31 cellular contexts compared by ENCODE assay signal in the genomic region with DNA sequence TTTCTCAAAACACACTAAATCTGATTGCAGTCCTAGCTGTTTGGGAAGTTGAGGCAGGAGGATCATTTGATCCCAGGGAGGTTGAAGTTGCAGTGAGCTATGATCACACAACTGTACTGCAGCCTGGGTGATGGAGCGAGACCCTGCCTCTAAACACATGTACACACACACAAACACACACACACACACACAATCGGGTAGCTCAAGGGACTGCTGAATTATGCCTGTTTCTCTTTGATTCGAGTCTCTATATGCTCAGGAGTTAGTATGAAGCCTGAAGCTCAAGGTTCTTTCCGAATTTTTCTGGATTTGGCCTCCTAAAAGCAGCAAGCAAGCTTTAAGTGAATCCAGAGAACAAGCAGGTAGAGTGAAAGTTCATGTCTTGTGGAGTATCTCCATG. TPM values are rescaled to one million over a fixed set of nuclear protein-coding genes. Genes with fewer than 3 reads are reported as not detected.
DNase-seq lines count a peak whose midpoint lies in the region; ATAC-seq, FAIRE-seq and TF ChIP-seq lines count a peak whose summit lies in the region.
"Had no signal": no experiment of that assay in that cellular context is flagged by ENCODE, and none has a peak within 500 bp of the region (broad histone marks: within the 10 kb centered on the region; RNA-seq: fewer than 3 reads in every experiment).

No MANE protein-coding gene starts in this region.

- no peak overlapping the region for H4K91ac ChIP-seq in IMR-90 (ENCODE audit: insufficient read depth, low read depth, low read length)

- no peak overlapping the region for H4K8ac ChIP-seq in IMR-90 (ENCODE audit: low read depth in 2 of 2, low read length in 2 of 2)

- no peak for TF ChIP-seq RAD21 in IMR-90 (IDR thresholded peaks at IDR 0.05; ENCODE audit: low read length)

- peak overlapping the region; percentile 34 for H3K27ac ChIP-seq in left ventricle myocardium inferior (replicated peaks)
- no peak overlapping the region for H3K27ac ChIP-seq in IMR-90 (ENCODE audit: insufficient read depth, low read length)
- no peak overlapping the region for H3K27ac ChIP-seq in endothelial cell of umbilical vein (ENCODE audit: insufficient read depth, low read depth, low read length)
- H3K27ac ChIP-seq: GM23248, HL-60, pancreas, transverse colon had no signal

- H3K4me2 ChIP-seq in IMR-90 (ENCODE audit: low read depth, low read length): no peak overlapping the region
- no peak overlapping the region for H3K4me2 ChIP-seq in endothelial cell of umbilical vein (ENCODE audit: insufficient read depth, low read length)

- WGBS in IMR-90 (ENCODE audit: extremely low coverage in 2 of 2, insufficient read length in 1 of 2), 2 experiments: no CpG with 5 or more reads among the region's 4 CpGs

- in situ Hi-C loops in IMR-90 (cut with MboI; ENCODE audit: low sequenced_read_pairs): no loop called here

- dilution Hi-C loops in IMR-90 (cut with HindIII; ENCODE audit: low sequenced_read_pairs, unreplicated experiment) (no loop called here), endothelial cell of umbilical vein (cut with MboI; ENCODE audit: extremely low pct_ligation_motif_present, low sequenced_read_pairs) (no loop called here)

- H4K5ac ChIP-seq in IMR-90 (ENCODE audit: low read depth, low read length): no peak overlapping the region

- H3K9me1 ChIP-seq in IMR-90 (ENCODE audit: insufficient read depth, low read length) (no peaks in the 10 kb centered on the region), endothelial cell of umbilical vein (replicated peaks; ENCODE audit: control insufficient read depth, extremely low read depth, insufficient read depth, low read length) (no peaks in the 10 kb centered on the region)

- DNase-seq in left ventricle myocardium inferior: no peak
- DNase-seq in cardiac septum (ENCODE audit: low spot score): no peak
- DNase-seq in IMR-90: no peak
- no peak for DNase-seq in endothelial cell of umbilical vein (ENCODE audit: low read depth, low spot score)
- DNase-seq in stimulated activated CD4-positive, alpha-beta T cell treated with anti-CD3 and anti-CD28 coated beads, Interleukin-4, amount 100 ng/mL, for 4 hours: no peak
- DNase-seq: 8988T; activated CD4-positive, alpha-beta T cell treated with anti-CD3 and anti-CD28 coated beads for 1 hour; activated gamma-delta T cell treated with Interleukin-2 at 50 U/mL for 16 hours; activated T-cell treated with anti-CD3 and anti-CD28 coated beads, Interleukin-2, amount 50 U/mL, for 1 hour; AML-193; cortex of kidney; naive thymus-derived CD8-positive, alpha-beta T cell; NCI-H1048; NCI-H187; NCI-H524 treated with DMSO at 0.1 percent for 48 hours; NK-92 treated with Interleukin-12 subunit alpha and Interleukin-12 subunit beta, amount 100 ng/mL, for 24 hours; pancreas; right cardiac atrium; SIG-M5; stimulated activated CD4-positive, alpha-beta T cell treated with anti-CD3 and anti-CD28 coated beads, Interleukin-12 subunit alpha, Interleukin-12 subunit beta, amount 100 ng/mL, for 4 hours; stimulated activated naive CD8-positive, alpha-beta T cell treated with anti-CD3 and anti-CD28 coated beads, Interleukin-15, amount 100 ng/mL, for 72 hours; T-helper 1 cell; transverse colon had no signal

- H3K18ac ChIP-seq in IMR-90 (ENCODE audit: low read depth, low read length): no peak overlapping the region

- H2BK5ac ChIP-seq in IMR-90 (ENCODE audit: low read depth, low read length, poor library complexity, severe bottlenecking): no peak overlapping the region

- H4K20me1 ChIP-seq in IMR-90 (ENCODE audit: insufficient read depth, low read length) (no peaks in the 10 kb centered on the region), endothelial cell of umbilical vein (replicated peaks; ENCODE audit: control insufficient read depth, extremely low read depth, insufficient read depth, low read length) (no peaks in the 10 kb centered on the region)

- no peak overlapping the region for H2AFZ ChIP-seq in IMR-90 (replicated peaks; ENCODE audit: low read length, poor library complexity)
- no peak overlapping the region for H2AFZ ChIP-seq in endothelial cell of umbilical vein (ENCODE audit: low read depth, low read length)
- H2AFZ ChIP-seq: GM23248 had no signal

- no peak overlapping the region for H3K56ac ChIP-seq in IMR-90 (ENCODE audit: extremely low read depth, insufficient read depth, low read length)

- H2AK9ac ChIP-seq in IMR-90 (replicated peaks; ENCODE audit: low read depth, low read length, poor library complexity): no peak overlapping the region

- no peak overlapping the region for H3K23ac ChIP-seq in IMR-90 (ENCODE audit: low read depth, low read length)

- no peak overlapping the region for H3K14ac ChIP-seq in IMR-90 (replicated peaks; ENCODE audit: low read depth, low read length)

- POLR2A ChIA-PET in IMR-90 (lab: Charles Lee; ENCODE audit: unreplicated experiment): no interaction called here
- POLR2A ChIA-PET in endothelial cell of umbilical vein (lab: Charles Lee): no interaction called here

- H3K27me3 ChIP-seq in left ventricle myocardium inferior (ENCODE audit: low read depth) (no peaks in the 10 kb centered on the region), IMR-90 (ENCODE audit: control insufficient read depth, insufficient read depth, low read length) (no peaks in the 10 kb centered on the region), endothelial cell of umbilical vein (ENCODE audit: control insufficient read depth in 2 of 2, insufficient read depth in 2 of 2, low read length in 2 of 2) (no peaks in the 10 kb centered on the region)
- H3K27me3 ChIP-seq: breast epithelium, pancreas, transverse colon had no signal

- TF ChIP-seq POLR2A in IMR-90 (IDR thresholded peaks at IDR 0.05; ENCODE audit: low read depth, low read length): no peak
- no peak for TF ChIP-seq POLR2A in endothelial cell of umbilical vein (IDR thresholded peaks at IDR 0.05; ENCODE audit: low read depth, low read length)

- no peak overlapping the region for H3K4ac ChIP-seq in IMR-90 (ENCODE audit: low read depth, low read length)

- FAIRE-seq in endothelial cell of umbilical vein (lab: Jason Lieb, UNC): peak; percentile 64
- FAIRE-seq: HepG2, pancreas, TTC549 had no signal

- peaks cover 13% of the 10 kb centered on the region for H3K4me1 ChIP-seq in left ventricle myocardium inferior
- H3K4me1 ChIP-seq in IMR-90 (ENCODE audit: control insufficient read depth, insufficient read depth, low read length): no peaks in the 10 kb centered on the region
- H3K4me1 ChIP-seq in endothelial cell of umbilical vein (ENCODE audit: control insufficient read depth, extremely low read depth, insufficient read depth, low read length): no peaks in the 10 kb centered on the region
- H3K4me1 ChIP-seq: breast epithelium, pancreas, transverse colon had no signal

- H3K36me3 ChIP-seq in left ventricle myocardium inferior (no peaks in the 10 kb centered on the region), IMR-90 (ENCODE audit: control insufficient read depth, insufficient read depth, low read length) (no peaks in the 10 kb centered on the region), endothelial cell of umbilical vein (ENCODE audit: control insufficient read depth in 2 of 2, extremely low read depth in 1 of 2, insufficient read depth in 2 of 2, low read length in 2 of 2) (no peaks in the 10 kb centered on the region)
- H3K36me3 ChIP-seq: breast epithelium, pancreas, transverse colon had no signal

- H3K4me3 ChIP-seq in left ventricle myocardium inferior (no peak overlapping the region), IMR-90 (ENCODE audit: insufficient read depth, low read depth, low read length) (no peak overlapping the region), endothelial cell of umbilical vein (replicated peaks in 1 of 3; ENCODE audit: insufficient read depth in 1 of 3, low read depth in 1 of 3, low read length in 3 of 3) (no peak overlapping the region)
- H3K4me3 ChIP-seq: breast epithelium, GM23248, pancreas, transverse colon had no signal

- ATAC-seq in IMR-90 (ENCODE audit: low read depth): no peak
- ATAC-seq in HG03521 (IDR thresholded peaks at IDR 0.05; ENCODE audit: unreplicated experiment): no peak
- no peak for ATAC-seq in HG03039 (IDR thresholded peaks at IDR 0.05; ENCODE audit: unreplicated experiment)
- ATAC-seq in GM19328 (IDR thresholded peaks at IDR 0.05; ENCODE audit: unreplicated experiment): no peak
- ATAC-seq: HepG2; naive thymus-derived CD8-positive, alpha-beta T cell; pancreas; stimulated activated naive CD8-positive, alpha-beta T cell treated with anti-CD3 and anti-CD28 coated beads, Interleukin-15, amount 100 ng/mL, for 72 hours had no signal

- CTCF ChIA-PET in IMR-90 (lab: Yijun Ruan, JAX): interaction anchor here (1.0 kb wide), 1 partner anchor 11 kb away, joined by 3 read pairs; no protein-coding TSS in a partner anchor
- CTCF ChIA-PET in endothelial cell of umbilical vein (lab: Charles Lee): interaction anchor here (0.6 to 2.0 kb wide), 14 partner anchors 8 to 313 kb away, joined by 3 to 6 read pairs (median 4); no protein-coding TSS in a partner anchor

- no TSS peak for BruUV-seq in IMR-90 (replicated peaks; lab: Mats Ljungman, UMichigan)
- BruUV-seq in endothelial cell of umbilical vein (replicated peaks; lab: Mats Ljungman, UMichigan): no TSS peak

- no peak overlapping the region for H3K9ac ChIP-seq in IMR-90 (ENCODE audit: low read depth, low read length)
- H3K9ac ChIP-seq in endothelial cell of umbilical vein (replicated peaks; ENCODE audit: extremely low read depth, insufficient read depth, low read length): no peak overlapping the region
- H3K9ac ChIP-seq: GM23248 had no signal

- H3K9me3 ChIP-seq in left ventricle myocardium inferior (replicated peaks) (peaks cover 2% of the 10 kb centered on the region), IMR-90 (ENCODE audit: control insufficient read depth, insufficient read depth, low read length) (no peaks in the 10 kb centered on the region), endothelial cell of umbilical vein (replicated peaks; ENCODE audit: control insufficient read depth, insufficient read depth, low read length) (no peaks in the 10 kb centered on the region)
- H3K9me3 ChIP-seq: breast epithelium, pancreas, transverse colon had no signal

- intact Hi-C loops in left ventricle myocardium inferior (cut with micrococcal nuclease) (no loop called here), cardiac septum (cut with DNase I) (no loop called here), IMR-90 (cut with micrococcal nuclease) (no loop called here), endothelial cell of umbilical vein (cut with micrococcal nuclease) (no loop called here)

- peak overlapping the region; percentile 33; the same call in 1 of the 2 replicates for H2AK5ac ChIP-seq in IMR-90 (ENCODE audit: low read depth, low read length)

- no peak overlapping the region for H2BK20ac ChIP-seq in IMR-90 (ENCODE audit: low read depth, low read length)

- no peaks in the 10 kb centered on the region for H3K79me1 ChIP-seq in IMR-90 (ENCODE audit: low read depth in 1 of 2, low read length in 2 of 2)

- no peak overlapping the region for H2BK15ac ChIP-seq in IMR-90 (ENCODE audit: low read depth, low read length)

- no peak overlapping the region for H2BK120ac ChIP-seq in IMR-90 (ENCODE audit: low read depth, low read length)

- no peaks in the 10 kb centered on the region for H3K79me2 ChIP-seq in endothelial cell of umbilical vein (ENCODE audit: control insufficient read depth, insufficient read depth, low read length)

- TF ChIP-seq CTCF in left ventricle myocardium inferior (IDR thresholded peaks at IDR 0.05; ENCODE audit: borderline replicate concordance) (no peak), IMR-90 (conservative IDR thresholded peaks at IDR 0.05; ENCODE audit: low read depth, low read length) (no peak), endothelial cell of umbilical vein (IDR thresholded peaks at IDR 0.05; ENCODE audit: extremely low read depth in 1 of 2, insufficient read depth in 1 of 2, low read depth in 1 of 2, low read length in 2 of 2) (no peak)

RNA-seq across cellular contexts. Expression of a gene that starts 22.5 kb away (rescaled TPM):
- total RNA-seq in left ventricle myocardium inferior: 1.5 TPM
- total RNA-seq in cardiac septum: 5.0 TPM
- total RNA-seq in IMR-90 (2012; rRNA removed): 17.9 and 24.2 TPM in 2 replicates
- polyA plus RNA-seq in IMR-90 (2012; rRNA removed): 11.9 and 12.3 TPM in 2 replicates
- 2.3 and 2.7 TPM in 2 replicates for polyA plus RNA-seq in IMR-90 (2012; cell fraction: cytosol; rRNA removed)
- 1.1 and 12.1 TPM in 2 replicates for polyA plus RNA-seq in IMR-90 (2012; cell fraction: nucleus; rRNA removed; ENCODE audit: low replicate concordance)
- 24.2 and 27.0 TPM in 2 replicates for total RNA-seq in endothelial cell of umbilical vein
- 12.7 and 22.0 TPM in 2 replicates for polyA plus RNA-seq in endothelial cell of umbilical vein
- polyA plus RNA-seq in endothelial cell of umbilical vein (2011; cell fraction: cytosol; rRNA removed): 18.6 and 25.6 TPM in 2 replicates
- 14.6 and 26.8 TPM in 2 replicates for polyA plus RNA-seq in endothelial cell of umbilical vein (2011; cell fraction: nucleus; rRNA removed)
- 20.5 and 20.7 TPM in 2 replicates for polyA plus RNA-seq in endothelial cell of umbilical vein (2012)
- 15.0 and 18.9 TPM in 2 replicates for polyA minus RNA-seq in endothelial cell of umbilical vein
- polyA minus RNA-seq in endothelial cell of umbilical vein (2011; cell fraction: cytosol; rRNA and poly(A)+ RNA removed): 2.2 TPM
- polyA minus RNA-seq in endothelial cell of umbilical vein (2011; cell fraction: nucleus; rRNA and poly(A)+ RNA removed): 5.6 and 7.4 TPM in 2 replicates
- total RNA-seq: HepG2 had no signal
- polyA plus RNA-seq: HepG2 had no signal
